19 cellular contexts compared by ENCODE assay signal in genomic region chr18:55862693-55863485, GRCh38.
DNase-seq lines count a peak whose midpoint lies in the region; ATAC-seq and TF ChIP-seq lines count a peak whose summit lies in the region.
"Had no signal": no experiment of that assay in that cellular context is flagged by ENCODE, and none has a peak within 500 bp of the region (broad histone marks: within the 10 kb centered on the region; RNA-seq: fewer than 3 reads in every experiment).

No MANE protein-coding gene starts in this region.

- H3F3A ChIP-seq in smooth muscle cell (ENCODE audit: low read depth) = no peaks in the 10 kb centered on the region

- H3K36me3 Mint-ChIP-seq in activated T-helper 2 cell treated with anti-CD3 and anti-CD28 coated beads, Interferon-gamma antibody, Interleukin-2, Interleukin-4, amounts not matched to agents 10 μg/mL and 5 μg/mL and 100 μg/mL, durations not matched to agents 14 hours and 24 hours and 36 hours (ENCODE audit: low read depth) = no peaks in the 10 kb centered on the region
- H3K36me3 Mint-ChIP-seq: CD4-positive, CD25-positive, alpha-beta regulatory T cell had no signal

- H3K79me2 ChIP-seq in smooth muscle cell (ENCODE audit: low read depth) = no peaks in the 10 kb centered on the region

- H3K4me3 ChIP-seq in fibroblast of villous mesenchyme (ENCODE audit: low read depth, low read length) (peak overlapping the region; percentile 35), smooth muscle cell (peak overlapping the region; percentile 38)
- H3K4me3 ChIP-seq: esophagus squamous epithelium, sigmoid colon, tibial artery had no signal

- intact Hi-C loops in activated T-helper 2 cell treated with anti-CD3 and anti-CD28 coated beads, Interferon-gamma antibody, Interleukin-2, Interleukin-4, amounts not matched to agents 10 μg/mL and 5 μg/mL and 100 μg/mL, durations not matched to agents 14 hours and 24 hours and 36 hours (cut with micrococcal nuclease) = no loop called here

- H3K27me3 ChIP-seq in smooth muscle cell (ENCODE audit: low read depth) = no peaks in the 10 kb centered on the region
- H3K27me3 ChIP-seq: esophagus squamous epithelium, sigmoid colon, tibial artery had no signal

- no peak for ATAC-seq in GM18870 (IDR thresholded peaks at IDR 0.05; ENCODE audit: unreplicated experiment)
- ATAC-seq: Panc1 had no signal

- TF ChIP-seq CTCF in fibroblast of villous mesenchyme (IDR thresholded peaks at IDR 0.05; ENCODE audit: insufficient read depth, low read depth, low read length) (no peak), smooth muscle cell (IDR thresholded peaks at IDR 0.05; ENCODE audit: borderline replicate concordance, insufficient read depth, poor library complexity, severe bottlenecking) (no peak)

- peaks cover 26% of the 10 kb centered on the region for H3K4me1 ChIP-seq in smooth muscle cell (ENCODE audit: low read depth)

- no peaks in the 10 kb centered on the region for H3K27me3 Mint-ChIP-seq in activated T-helper 2 cell treated with anti-CD3 and anti-CD28 coated beads, Interferon-gamma antibody, Interleukin-2, Interleukin-4, amounts not matched to agents 10 μg/mL and 5 μg/mL and 100 μg/mL, durations not matched to agents 14 hours and 24 hours and 36 hours (ENCODE audit: low read depth)
- H3K27me3 Mint-ChIP-seq: activated CD4-positive, alpha-beta T cell treated with anti-CD3 and anti-CD28 coated beads, Interleukin-2, amount 10 ng/mL, durations not matched to agents 7 days and 5 days; CD4-positive, CD25-positive, alpha-beta regulatory T cell; dendritic cell treated with granulocyte-macrophage colony-stimulating factor and Interleukin-4, amounts not matched to agents 40 ng/mL and 50 ng/mL, for 4 days had no signal

- H3K9me3 ChIP-seq in smooth muscle cell (replicated peaks; ENCODE audit: low read depth) = no peaks in the 10 kb centered on the region
- H3K9me3 ChIP-seq: esophagus squamous epithelium, sigmoid colon, tibial artery had no signal

- H3K36me3 ChIP-seq in smooth muscle cell (ENCODE audit: low read depth) = no peaks in the 10 kb centered on the region
- H3K36me3 ChIP-seq: esophagus squamous epithelium, sigmoid colon, tibial artery had no signal

- H3K9me3 Mint-ChIP-seq in activated T-helper 2 cell treated with anti-CD3 and anti-CD28 coated beads, Interferon-gamma antibody, Interleukin-2, Interleukin-4, amounts not matched to agents 10 μg/mL and 5 μg/mL and 100 μg/mL, durations not matched to agents 14 hours and 24 hours and 36 hours = no peaks in the 10 kb centered on the region
- H3K9me3 Mint-ChIP-seq: activated CD4-positive, alpha-beta T cell treated with anti-CD3 and anti-CD28 coated beads, Interleukin-2, amount 10 ng/mL, durations not matched to agents 7 days and 5 days; activated naive CD4-positive, alpha-beta T cell treated with anti-CD3 and anti-CD28 coated beads for 36 hours; dendritic cell treated with granulocyte-macrophage colony-stimulating factor and Interleukin-4, amounts not matched to agents 40 ng/mL and 50 ng/mL, for 4 days had no signal

- WGBS in smooth muscle cell (ENCODE audit: low lambda C conversion rate) = 55% methylated on average over 22 of the region's 22 CpGs

- H3K9ac ChIP-seq in smooth muscle cell (ENCODE audit: low read depth) = no peak overlapping the region

- peak overlapping the region; percentile 68 for H3K4me2 ChIP-seq in smooth muscle cell

- no peak overlapping the region for H2AFZ ChIP-seq in smooth muscle cell (ENCODE audit: low read depth)

- H4K20me1 ChIP-seq in smooth muscle cell (ENCODE audit: low read depth) = no peaks in the 10 kb centered on the region

- peak overlapping the region; percentile 49 for H3K27ac ChIP-seq in smooth muscle cell (ENCODE audit: low read depth)
- H3K27ac ChIP-seq: tibial artery had no signal

- H3K27ac Mint-ChIP-seq in activated T-helper 2 cell treated with anti-CD3 and anti-CD28 coated beads, Interferon-gamma antibody, Interleukin-2, Interleukin-4, amounts not matched to agents 10 μg/mL and 5 μg/mL and 100 μg/mL, durations not matched to agents 14 hours and 24 hours and 36 hours = no peak overlapping the region
- H3K27ac Mint-ChIP-seq: activated CD4-positive, alpha-beta T cell treated with anti-CD3 and anti-CD28 coated beads, Interleukin-2, amount 10 ng/mL, durations not matched to agents 7 days and 5 days; activated naive CD4-positive, alpha-beta T cell treated with anti-CD3 and anti-CD28 coated beads for 36 hours; CD4-positive, CD25-positive, alpha-beta regulatory T cell; dendritic cell treated with granulocyte-macrophage colony-stimulating factor and Interleukin-4, amounts not matched to agents 40 ng/mL and 50 ng/mL, for 4 days had no signal

- DNase-seq in NCI-H1417 (lab: John Stamatoyannopoulos, UW) = peak in 2 of 3 experiments; percentile 16 to 58
- DNase-seq in NCI-H1417 treated with DMSO at 0.1 percent for 48 hours (lab: John Stamatoyannopoulos, UW) = no peak
- peak; percentile 43 for DNase-seq in NCI-H1105 treated with DMSO at 0.1 percent for 48 hours (lab: John Stamatoyannopoulos, UW)
- DNase-seq in fibroblast of villous mesenchyme (ENCODE audit: low read depth) = peak; percentile 53
- DNase-seq in smooth muscle cell (lab: John Stamatoyannopoulos, UW; ENCODE audit: unreplicated experiment) = no peak
- no peak for DNase-seq in activated T-helper 2 cell treated with anti-CD3 and anti-CD28 coated beads, Interferon-gamma antibody, Interleukin-2, Interleukin-4, amounts not matched to agents 10 μg/mL and 5 μg/mL and 100 μg/mL, durations not matched to agents 14 hours and 24 hours and 36 hours (ENCODE audit: low spot score)
- no peak for DNase-seq in NCI-H526 (lab: John Stamatoyannopoulos, UW)
- DNase-seq: 8988T; activated CD4-positive, alpha-beta T cell treated with anti-CD3 and anti-CD28 coated beads, Interleukin-2, amount 10 ng/mL, durations not matched to agents 7 days and 5 days; activated naive CD4-positive, alpha-beta T cell treated with anti-CD3 and anti-CD28 coated beads for 36 hours; CD4-positive, CD25-positive, alpha-beta regulatory T cell; esophagus squamous epithelium; NCI-H510A treated with DMSO at 0.1 percent for 48 hours; nucleus accumbens; tibial artery had no signal

- H3K4me1 Mint-ChIP-seq in activated T-helper 2 cell treated with anti-CD3 and anti-CD28 coated beads, Interferon-gamma antibody, Interleukin-2, Interleukin-4, amounts not matched to agents 10 μg/mL and 5 μg/mL and 100 μg/mL, durations not matched to agents 14 hours and 24 hours and 36 hours (ENCODE audit: low read depth) = no peaks in the 10 kb centered on the region
- H3K4me1 Mint-ChIP-seq: activated CD4-positive, alpha-beta T cell treated with anti-CD3 and anti-CD28 coated beads, Interleukin-2, amount 10 ng/mL, durations not matched to agents 7 days and 5 days; CD4-positive, CD25-positive, alpha-beta regulatory T cell had no signal

- H3K4me3 Mint-ChIP-seq in activated T-helper 2 cell treated with anti-CD3 and anti-CD28 coated beads, Interferon-gamma antibody, Interleukin-2, Interleukin-4, amounts not matched to agents 10 μg/mL and 5 μg/mL and 100 μg/mL, durations not matched to agents 14 hours and 24 hours and 36 hours (ENCODE audit: low read depth) = no peak overlapping the region
- H3K4me3 Mint-ChIP-seq: activated CD4-positive, alpha-beta T cell treated with anti-CD3 and anti-CD28 coated beads, Interleukin-2, amount 10 ng/mL, durations not matched to agents 7 days and 5 days; activated naive CD4-positive, alpha-beta T cell treated with anti-CD3 and anti-CD28 coated beads for 36 hours; CD4-positive, CD25-positive, alpha-beta regulatory T cell; dendritic cell treated with granulocyte-macrophage colony-stimulating factor and Interleukin-4, amounts not matched to agents 40 ng/mL and 50 ng/mL, for 4 days had no signal

Comparison
In these comparisons a context has a peak if more than half of its experiments do, and no peak if none do; other contexts are left out.
1. DNase-seq: peak in NCI-H1417 (2 of 3), NCI-H1105 treated with DMSO at 0.1 percent for 48 hours (single experiment) and fibroblast of villous mesenchyme (single experiment); none in NCI-H1417 treated with DMSO at 0.1 percent for 48 hours (single experiment), smooth muscle cell (single experiment), activated T-helper 2 cell treated with anti-CD3 and anti-CD28 coated beads, Interferon-gamma antibody, Interleukin-2, Interleukin-4, amounts not matched to agents 10 μg/mL and 5 μg/mL and 100 μg/mL, durations not matched to agents 14 hours and 24 hours and 36 hours (single experiment) and NCI-H526 (0 of 2).